10 cellular contexts compared by ENCODE assay signal in the genomic region with DNA sequence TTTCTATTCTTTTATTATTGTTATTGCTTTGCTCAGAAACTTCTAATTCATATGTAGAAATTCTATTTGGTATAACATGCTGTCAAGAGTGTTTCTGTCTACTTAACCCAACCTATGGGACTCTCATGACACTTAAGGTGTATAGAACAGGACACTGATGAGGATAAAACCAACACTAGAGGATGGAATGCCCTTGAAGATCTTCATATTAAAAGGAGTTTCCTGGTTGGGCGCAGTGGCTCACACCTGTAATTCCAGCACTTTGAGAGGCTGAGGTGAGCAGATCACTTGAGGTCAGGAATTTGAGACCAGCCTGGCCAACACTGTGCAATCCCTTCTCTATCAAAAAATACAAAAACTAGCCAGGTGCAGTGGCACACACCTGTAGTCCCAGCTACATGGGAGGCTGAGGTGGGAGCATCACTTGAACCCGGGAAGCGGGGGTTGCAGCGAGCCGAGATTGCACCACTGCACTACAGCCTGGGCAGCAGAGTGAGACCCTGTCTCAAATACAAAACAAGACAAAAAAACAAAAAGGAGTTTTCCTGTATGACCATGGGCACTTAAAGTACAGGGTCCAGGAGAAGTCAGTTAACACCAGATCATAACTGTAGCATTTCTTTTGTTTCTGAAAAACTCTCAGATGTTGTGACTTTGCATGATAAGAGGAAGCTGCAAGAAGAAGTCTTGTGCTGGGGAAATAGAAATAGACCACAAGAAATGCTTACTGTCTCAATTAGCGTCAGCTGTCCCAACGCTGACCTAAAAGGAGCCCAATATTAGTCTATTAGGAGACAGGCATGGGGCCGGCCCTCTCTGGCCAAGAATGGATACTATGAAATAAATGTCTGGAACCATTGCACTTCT. TPM values are rescaled to one million over a fixed set of nuclear protein-coding genes. Genes with fewer than 3 reads are reported as not detected.
DNase-seq lines count a peak whose midpoint lies in the region; ATAC-seq lines count a peak whose summit lies in the region.
"Had no signal": no experiment of that assay in that cellular context is flagged by ENCODE, and none has a peak within 500 bp of the region (broad histone marks: within the 10 kb centered on the region; RNA-seq: fewer than 3 reads in every experiment).

No MANE protein-coding gene starts in this region.

- DNase-seq in left lobe of liver (ENCODE audit: low spot score) (no peak), NCI-H1436 (lab: John Stamatoyannopoulos, UW) (no peak)
- no peak for DNase-seq in stimulated activated naive CD8-positive, alpha-beta T cell treated with anti-CD3 and anti-CD28 coated beads, Interleukin-15, Interleukin-2, amounts not matched to agents 100 U/mL and 50 U/mL, for 24 hours
- no peak for DNase-seq in activated naive CD4-positive, alpha-beta T cell treated with Interleukin-2 at 50 U/mL for 16 hours
- DNase-seq in effector CD4-positive, alpha-beta T cell = no peak
- DNase-seq: activated T-cell treated with anti-CD3 and anti-CD28 coated beads, Interleukin-2, amount 50 U/mL, for 1 hour; DMS79 treated with DMSO at 0.1 percent for 48 hours had no signal

- peak; percentile 68 for ATAC-seq in GM18520 (IDR thresholded peaks at IDR 0.05; ENCODE audit: unreplicated experiment)
- ATAC-seq in GM21619 (IDR thresholded peaks at IDR 0.05; ENCODE audit: unreplicated experiment) = peak; percentile 78
- peak; percentile 81 for ATAC-seq in HG03442 (IDR thresholded peaks at IDR 0.05; ENCODE audit: unreplicated experiment)
- ATAC-seq in left lobe of liver = peak; percentile 39
- no peak for ATAC-seq in stimulated activated naive CD8-positive, alpha-beta T cell treated with anti-CD3 and anti-CD28 coated beads, Interleukin-15, Interleukin-2, amounts not matched to agents 100 U/mL and 50 U/mL, for 24 hours

RNA-seq across cellular contexts. Expression of a gene that starts 38.9 kb away (rescaled TPM):
- 10.7 TPM for total RNA-seq in left lobe of liver
